8 cellular contexts compared by ENCODE assay signal in the genomic region with DNA sequence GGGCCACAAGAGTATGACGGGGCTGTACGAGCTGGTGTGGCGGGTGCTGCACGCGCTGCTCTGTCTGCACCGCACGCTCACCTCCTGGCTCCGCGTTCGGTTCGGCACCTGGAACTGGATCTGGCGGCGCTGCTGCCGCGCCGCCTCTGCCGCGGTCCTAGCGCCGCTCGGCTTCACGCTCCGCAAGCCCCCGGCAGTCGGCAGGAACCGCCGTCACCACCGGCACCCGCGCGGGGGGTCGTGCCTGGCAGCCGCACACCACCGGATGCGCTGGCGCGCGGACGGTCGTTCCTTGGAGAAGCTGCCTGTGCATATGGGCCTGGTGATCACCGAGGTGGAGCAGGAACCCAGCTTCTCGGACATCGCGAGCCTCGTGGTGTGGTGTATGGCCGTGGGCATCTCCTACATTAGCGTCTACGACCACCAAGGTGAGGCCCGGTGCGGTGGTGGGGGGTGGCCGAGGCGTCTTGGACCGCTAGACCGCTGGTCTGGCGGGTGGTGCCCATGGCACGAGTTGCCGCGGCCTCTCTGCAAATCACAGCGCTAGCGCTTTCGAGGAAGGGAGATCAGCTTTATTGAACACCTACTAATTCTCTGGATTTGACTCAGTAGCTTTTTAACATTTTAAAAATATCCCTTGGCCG. TPM values are rescaled to one million over a fixed set of nuclear protein-coding genes. Genes with fewer than 3 reads are reported as not detected.
DNase-seq lines count a peak whose midpoint lies in the region; ATAC-seq, FAIRE-seq and TF ChIP-seq lines count a peak whose summit lies in the region.
"Not testable (repeated sequence)": the region's sequence is repeated elsewhere in the genome, so short reads cannot be mapped to it uniquely, and the experiment has no call there.

No MANE protein-coding gene starts in this region.

- TF ChIP-seq RAD21 in HepG2 (CRISPR knock-in tag; IDR thresholded peaks at IDR 0.05) = not testable (repeated sequence)

- H3K27me3 Mint-ChIP-seq in activated T-cell treated with anti-CD3 and anti-CD28 coated beads, Interleukin-2, amount 50 U/mL, for 72 hours (ENCODE audit: low read depth) = not testable (repeated sequence)

- H3K79me2 ChIP-seq in endothelial cell of umbilical vein (ENCODE audit: control insufficient read depth, insufficient read depth, low read length) = peaks cover 52% of the 10 kb centered on the region
- peaks cover 57% of the 10 kb centered on the region for H3K79me2 ChIP-seq in HepG2 (ENCODE audit: insufficient read depth, low read length)

- CTCF ChIA-PET in endothelial cell of umbilical vein (lab: Charles Lee); HepG2 (lab: Yijun Ruan, JAX; ENCODE audit: low intra/inter-chr PET ratio, low total read pairs): not testable (repeated sequence)

- peaks cover 56% of the 10 kb centered on the region for H3K4me1 Mint-ChIP-seq in activated T-cell treated with anti-CD3 and anti-CD28 coated beads, Interleukin-2, amount 50 U/mL, for 72 hours (ENCODE audit: low read depth)

- H3K36me3 ChIP-seq in BLaER1 = peaks cover 31% of the 10 kb centered on the region
- not testable (repeated sequence) for H3K36me3 ChIP-seq in endothelial cell of umbilical vein (ENCODE audit: control insufficient read depth in 2 of 2, extremely low read depth in 1 of 2, insufficient read depth in 2 of 2, low read length in 2 of 2); sigmoid colon
- peaks cover 0 to 15% of the 10 kb centered on the region in 2 experiments; a peak in 1 of 5 replicates for H3K36me3 ChIP-seq in HepG2 (replicated peaks in 1 of 2; ENCODE audit: control insufficient read depth in 1 of 2, insufficient read depth in 2 of 2, low read length in 2 of 2)

- TF ChIP-seq CTCF in endothelial cell of umbilical vein (IDR thresholded peaks at IDR 0.05; ENCODE audit: extremely low read depth in 1 of 2, insufficient read depth in 1 of 2, low read depth in 1 of 2, low read length in 2 of 2); HepG2 (CRISPR knock-in tag; IDR thresholded peaks at IDR 0.05); sigmoid colon (IDR thresholded peaks at IDR 0.05): not testable (repeated sequence)

- not testable (repeated sequence) for H3K9me3 Mint-ChIP-seq in activated T-cell treated with anti-CD3 and anti-CD28 coated beads, Interleukin-2, amount 50 U/mL, for 72 hours

- BruUV-seq in endothelial cell of umbilical vein (replicated peaks; lab: Mats Ljungman, UMichigan); HepG2 (replicated peaks; lab: Mats Ljungman, UMichigan): not testable (repeated sequence)

- intact Hi-C loops in endothelial cell of umbilical vein (cut with micrococcal nuclease) = loop anchor here (1.0 to 5.0 kb wide), 4 partner anchors 73 to 328 kb away; a partner anchor contains a TSS
- intact Hi-C loops in HepG2 (cut with micrococcal nuclease; ENCODE audit: unreplicated experiment) = loop anchor here (1.0 to 5.0 kb wide), 4 partner anchors 73 to 1423 kb away; a partner anchor contains a TSS
- intact Hi-C loops in sigmoid colon (cut with DNase I) = loop anchor here (2.0 to 10.0 kb wide), 2 partner anchors 73 to 1219 kb away; a partner anchor contains a TSS

- FAIRE-seq in endothelial cell of umbilical vein (lab: Jason Lieb, UNC); HepG2 (lab: Jason Lieb, UNC): not testable (repeated sequence)

- not testable (repeated sequence) for H2AFZ ChIP-seq in endothelial cell of umbilical vein (ENCODE audit: low read depth, low read length); HepG2 (ENCODE audit: low read length)

- peak; percentile 25 for ATAC-seq in GM19372 (IDR thresholded peaks at IDR 0.05; ENCODE audit: low read depth, unreplicated experiment)
- peak; percentile 28 for ATAC-seq in HG02970 (IDR thresholded peaks at IDR 0.05; ENCODE audit: low FRiP score, unreplicated experiment)
- peak; percentile 47 to 52 for ATAC-seq in activated T-cell treated with anti-CD3 and anti-CD28 coated beads, Interleukin-2, amount 50 U/mL, for 72 hours (replicated peaks in 1 of 2)
- peak; percentile 75 for ATAC-seq in HepG2

- H4K20me1 ChIP-seq in BLaER1 = peaks cover 48% of the 10 kb centered on the region
- peaks cover 11% of the 10 kb centered on the region for H4K20me1 ChIP-seq in endothelial cell of umbilical vein (replicated peaks; ENCODE audit: control insufficient read depth, extremely low read depth, insufficient read depth, low read length)
- peaks cover 37% of the 10 kb centered on the region for H4K20me1 ChIP-seq in HepG2 (ENCODE audit: insufficient read depth, low read length)

- not testable (repeated sequence) for TF ChIP-seq EP300 in HepG2 (IDR thresholded peaks at IDR 0.05; ENCODE audit: low read depth in 2 of 2, low read length in 2 of 2); HepG2 (CRISPR knock-in tag; IDR thresholded peaks at IDR 0.05; ENCODE audit: borderline replicate concordance); sigmoid colon (IDR thresholded peaks at IDR 0.05)

- H3K27ac Mint-ChIP-seq in activated T-cell treated with anti-CD3 and anti-CD28 coated beads, Interleukin-2, amount 50 U/mL, for 72 hours = peak overlapping the region; percentile 87

- dilution Hi-C loops in endothelial cell of umbilical vein (cut with MboI; ENCODE audit: extremely low pct_ligation_motif_present, low sequenced_read_pairs) = not testable (repeated sequence)

- DNase-seq in NCI-H2227 (lab: John Stamatoyannopoulos, UW; ENCODE audit: unreplicated experiment) (peak; percentile 5), endothelial cell of umbilical vein (ENCODE audit: low read depth, low spot score) (peak; percentile 28)
- DNase-seq in activated T-cell treated with anti-CD3 and anti-CD28 coated beads, Interleukin-2, amount 50 U/mL, for 72 hours = peak; percentile 14 to 17
- not testable (repeated sequence) for DNase-seq in HepG2 (ENCODE audit: low spot score); sigmoid colon

- peak overlapping the region; percentile 82 for H3K4me2 ChIP-seq in BLaER1
- H3K4me2 ChIP-seq in endothelial cell of umbilical vein (ENCODE audit: insufficient read depth, low read length) = peak overlapping the region; percentile 90
- H3K4me2 ChIP-seq in HepG2 (ENCODE audit: low read depth, low read length) = peak overlapping the region; percentile 98

- peaks cover 10 to 15% of the 10 kb centered on the region in 2 donors for H3K36me3 Mint-ChIP-seq in activated T-cell treated with anti-CD3 and anti-CD28 coated beads, Interleukin-2, amount 50 U/mL, for 72 hours (ENCODE audit: insufficient read depth in 2 of 2)

- WGBS in HepG2 (ENCODE audit: low lambda C conversion rate) = 0% methylated on average over 10 of the region's 62 CpGs
- WGBS in sigmoid colon, 2 donors = 0 to 1% methylated on average over 49 to 50 of the region's 62 CpGs

- peaks cover 15% of the 10 kb centered on the region for H3K9me3 ChIP-seq in BLaER1
- H3K9me3 ChIP-seq in endothelial cell of umbilical vein (replicated peaks; ENCODE audit: control insufficient read depth, insufficient read depth, low read length); HepG2 (ENCODE audit: low read length); sigmoid colon: not testable (repeated sequence)

- H3K27me3 ChIP-seq in BLaER1; endothelial cell of umbilical vein (ENCODE audit: control insufficient read depth in 2 of 2, insufficient read depth in 2 of 2, low read length in 2 of 2); HepG2 (ENCODE audit: control insufficient read depth in 1 of 2, insufficient read depth in 2 of 2, low read length in 2 of 2); sigmoid colon: not testable (repeated sequence)

- in situ Hi-C loops in HepG2 (cut with HindIII; ENCODE audit: extremely low pct_ligation_motif_present, low pct_unique_long_range_greater_than_20kb) = not testable (repeated sequence)

- H3K4me1 ChIP-seq in BLaER1 (peaks cover 30% of the 10 kb centered on the region), endothelial cell of umbilical vein (ENCODE audit: control insufficient read depth, extremely low read depth, insufficient read depth, low read length) (peaks cover 26% of the 10 kb centered on the region), HepG2 (ENCODE audit: insufficient read depth, low read length) (peaks cover 61% of the 10 kb centered on the region), sigmoid colon (peaks cover 0 to 50% (median 30%) of the 10 kb centered on the region in 4 donors)

- H3K9me1 ChIP-seq in endothelial cell of umbilical vein (replicated peaks; ENCODE audit: control insufficient read depth, extremely low read depth, insufficient read depth, low read length) = not testable (repeated sequence)

- H3K4me3 Mint-ChIP-seq in activated T-cell treated with anti-CD3 and anti-CD28 coated beads, Interleukin-2, amount 50 U/mL, for 72 hours = peak overlapping the region; percentile 74 to 90

- TF ChIP-seq POLR2A in endothelial cell of umbilical vein (IDR thresholded peaks at IDR 0.05; ENCODE audit: low read depth, low read length); sigmoid colon (IDR thresholded peaks at IDR 0.05): not testable (repeated sequence)
- peak in 1 of 2 experiments; percentile 5; a peak in 1 of 4 replicates for TF ChIP-seq POLR2A in HepG2 (IDR thresholded peaks at IDR 0.05; ENCODE audit: insufficient read depth in 1 of 2, low read depth in 2 of 2, low read length in 2 of 2)

- peak overlapping the region; percentile 83 for H3K9ac ChIP-seq in BLaER1
- H3K9ac ChIP-seq in endothelial cell of umbilical vein (replicated peaks; ENCODE audit: extremely low read depth, insufficient read depth, low read length) = peak overlapping the region; percentile 52
- peak overlapping the region; percentile 84 for H3K9ac ChIP-seq in HepG2 (ENCODE audit: insufficient read depth, low read depth, low read length)

- H3K27ac ChIP-seq in BLaER1 (peak overlapping the region; percentile 81), endothelial cell of umbilical vein (ENCODE audit: insufficient read depth, low read depth, low read length) (peak overlapping the region; percentile 52), HepG2 (ENCODE audit: extremely low read length, insufficient read depth, low read length) (peak overlapping the region; percentile 51), sigmoid colon (peak overlapping the region; percentile 76 to 84 (median 80))

- POLR2A ChIA-PET in endothelial cell of umbilical vein (lab: Charles Lee); HepG2 (lab: Yijun Ruan, JAX): not testable (repeated sequence)

- peak overlapping the region; percentile 76 for H3K4me3 ChIP-seq in BLaER1
- H3K4me3 ChIP-seq in endothelial cell of umbilical vein (replicated peaks in 1 of 3; ENCODE audit: insufficient read depth in 1 of 3, low read depth in 1 of 3, low read length in 3 of 3) = peak overlapping the region; percentile 33 to 82 (median 75)
- H3K4me3 ChIP-seq in HepG2 (replicated peaks in 1 of 3; ENCODE audit: insufficient read depth in 1 of 3, low read depth in 2 of 3, low read length in 3 of 3) = peak overlapping the region; percentile 86 to 93 (median 88)
- peak overlapping the region; percentile 60 to 71 (median 70) for H3K4me3 ChIP-seq in sigmoid colon

RNA-seq across cellular contexts. Expression of a gene that starts 0.5 kb away (rescaled TPM):
- 10 to 100 TPM; 29.3 to 33.3 TPM for total RNA-seq in activated T-cell treated with anti-CD3 and anti-CD28 coated beads, Interleukin-2, amount 50 U/mL, for 72 hours
- 33.4 and 34.3 TPM in 2 replicates for total RNA-seq in endothelial cell of umbilical vein
- polyA plus RNA-seq in endothelial cell of umbilical vein = 8.2 and 9.5 TPM in 2 replicates
- 12.7 and 12.9 TPM in 2 replicates for polyA plus RNA-seq in endothelial cell of umbilical vein (2011; cell fraction: cytosol; rRNA removed)
- polyA plus RNA-seq in endothelial cell of umbilical vein (2011; cell fraction: nucleus; rRNA removed) = 8.9 and 11.7 TPM in 2 replicates
- polyA plus RNA-seq in endothelial cell of umbilical vein (2012) = 19.2 and 28.5 TPM in 2 replicates
- polyA minus RNA-seq in endothelial cell of umbilical vein = 12.9 and 16.8 TPM in 2 replicates
- polyA minus RNA-seq in endothelial cell of umbilical vein (2011; cell fraction: cytosol; rRNA and poly(A)+ RNA removed) = 11.2 TPM
- 9.9 and 13.0 TPM in 2 replicates for polyA minus RNA-seq in endothelial cell of umbilical vein (2011; cell fraction: nucleus; rRNA and poly(A)+ RNA removed)
- total RNA-seq in HepG2 (2016; rRNA removed; fragmentation: Illumina TruSeq; extraction: Trizol) = 18.3 and 36.5 TPM in 2 replicates
- 8.8 and 10.0 TPM in 2 replicates for total RNA-seq in HepG2 (2016; cell fraction: cytosol; rRNA removed; fragmentation: Illumina TruSeq; extraction: Trizol; ENCODE audit: low read depth)
- 18.8 and 32.1 TPM in 2 replicates for total RNA-seq in HepG2 (2016; cell fraction: insoluble cytoplasmic fraction; rRNA removed; fragmentation: Illumina TruSeq; extraction: Trizol)
- 46.7 and 53.4 TPM in 2 replicates for total RNA-seq in HepG2 (2016; cell fraction: membrane; rRNA removed; fragmentation: Illumina TruSeq; extraction: Trizol)
- total RNA-seq in HepG2 (2016; cell fraction: nucleus; rRNA removed; fragmentation: Illumina TruSeq; extraction: Trizol) = 37.4 and 40.0 TPM in 2 replicates
- 15.9 and 18.6 TPM in 2 replicates for polyA plus RNA-seq in HepG2 (2011; rRNA removed)
- 8.4 and 14.4 TPM in 2 replicates for polyA plus RNA-seq in HepG2 (2011; cell fraction: cytosol; rRNA removed)
- polyA plus RNA-seq in HepG2 (2011; cell fraction: nucleus; rRNA removed) = 7.8 and 9.5 TPM in 2 replicates
- 47.6 and 54.1 TPM in 2 replicates for polyA plus RNA-seq in HepG2 (2012)
- 28.3 and 29.4 TPM in 2 replicates for polyA plus RNA-seq in HepG2 (2016; cell fraction: cytosol; fragmentation: Illumina TruSeq; extraction: Trizol; ENCODE audit: low read depth)
- 75.5 and 76.3 TPM in 2 replicates for polyA plus RNA-seq in HepG2 (2016; cell fraction: insoluble cytoplasmic fraction; fragmentation: Illumina TruSeq; extraction: Trizol; ENCODE audit: low read depth)
- 80.6 and 86.7 TPM in 2 replicates for polyA plus RNA-seq in HepG2 (2016; cell fraction: membrane; fragmentation: Illumina TruSeq; extraction: Trizol; ENCODE audit: low read depth)
- polyA plus RNA-seq in HepG2 (2016; cell fraction: nucleus; fragmentation: Illumina TruSeq; extraction: Trizol; ENCODE audit: insufficient read depth, low read depth) = 69.7 and 74.9 TPM in 2 replicates
- polyA minus RNA-seq in HepG2 (2011; rRNA and poly(A)+ RNA removed; ENCODE audit: low replicate concordance) = 6.5 and 11.8 TPM in 2 replicates
- polyA minus RNA-seq in HepG2 (2011; cell fraction: cytosol; rRNA and poly(A)+ RNA removed) = 20.8 and 21.8 TPM in 2 replicates
- polyA minus RNA-seq in HepG2 (2011; cell fraction: nucleus; rRNA and poly(A)+ RNA removed) = 31.2 and 37.9 TPM in 2 replicates
- total RNA-seq in sigmoid colon = 10 to 100 TPM; 22.2 to 31.4 (median 25.1) TPM
- polyA plus RNA-seq in sigmoid colon = 10 to 100 TPM; 13.2 to 23.8 (median 15.6) TPM

Comparison
In these comparisons a context has a peak if more than half of its experiments do, and no peak if none do; other contexts are left out.
1. ATAC-seq: peak in every context shown above with its lines; median percentile 75 in HepG2; 50 in activated T-cell treated with anti-CD3 and anti-CD28 coated beads, Interleukin-2, amount 50 U/mL, for 72 hours; 28 in HG02970; 25 in GM19372.